Comparison of ENCODE assay signal across 24 cellular contexts in genomic region chr6:138234363-138234762, GRCh38. TPM values are rescaled to one million over a fixed set of nuclear protein-coding genes. Genes with fewer than 3 reads are reported as not detected.
"Had no signal": no experiment of that assay in that cellular context is flagged by ENCODE, and none has a peak within 500 bp of the region (broad histone marks: within the 10 kb centered on the region; RNA-seq: fewer than 3 reads in every experiment).

No MANE protein-coding gene starts in this region.

- H3K9me3 Mint-ChIP-seq: activated CD4-positive, alpha-beta memory T cell treated with anti-CD3 and anti-CD28 coated beads, Interleukin-2, amount 10 ng/mL, durations not matched to agents 7 days and 5 days; activated naive CD4-positive, alpha-beta T cell treated with anti-CD3 and anti-CD28 coated beads, Interleukin-2, amount 50 U/mL, for 24 hours; activated T-cell treated with anti-CD3 and anti-CD28 coated beads, Interleukin-2, amount 50 U/mL, for 24 hours; mesothelial cell of epicardium; stimulated activated memory B cell treated with anti-CD40 and anti-IgM and Interleukin-4, amounts not matched to agents 10 μg/mL and 1 μg/mL and 100 μg/mL, for 72 hours; WTC11 had no signal

- H3K36me3 ChIP-seq: adrenal gland, lower lobe of right lung, sigmoid colon, thyroid gland, vagina had no signal

- H3K4me1 ChIP-seq: adrenal gland, psoas muscle, thyroid gland, vagina had no signal

- H3K4me3 Mint-ChIP-seq: activated CD4-positive, alpha-beta memory T cell treated with anti-CD3 and anti-CD28 coated beads, Interleukin-2, amount 10 ng/mL, durations not matched to agents 7 days and 5 days; activated naive CD4-positive, alpha-beta T cell treated with anti-CD3 and anti-CD28 coated beads, Interleukin-2, amount 50 U/mL, for 24 hours; activated T-cell treated with anti-CD3 and anti-CD28 coated beads, Interleukin-2, amount 50 U/mL, for 24 hours; mesothelial cell of epicardium; stimulated activated memory B cell treated with anti-CD40 and anti-IgM and Interleukin-4, amounts not matched to agents 10 μg/mL and 1 μg/mL and 100 μg/mL, for 72 hours; WTC11 had no signal

- ATAC-seq: lower lobe of right lung; psoas muscle; stimulated activated memory B cell treated with anti-CD40 and anti-IgM and Interleukin-4, amounts not matched to agents 10 μg/mL and 1 μg/mL and 100 μg/mL, for 72 hours; WTC11 had no signal

- H3K27ac ChIP-seq: coronary artery, lower lobe of right lung, psoas muscle, sigmoid colon, thyroid gland, vagina had no signal

- H3K4me1 Mint-ChIP-seq: activated CD4-positive, alpha-beta memory T cell treated with anti-CD3 and anti-CD28 coated beads, Interleukin-2, amount 10 ng/mL, durations not matched to agents 7 days and 5 days; activated naive CD4-positive, alpha-beta T cell treated with anti-CD3 and anti-CD28 coated beads, Interleukin-2, amount 50 U/mL, for 24 hours had no signal

- H3K36me3 Mint-ChIP-seq: activated naive CD4-positive, alpha-beta T cell treated with anti-CD3 and anti-CD28 coated beads, Interleukin-2, amount 50 U/mL, for 24 hours; mesothelial cell of epicardium; stimulated activated memory B cell treated with anti-CD40 and anti-IgM and Interleukin-4, amounts not matched to agents 10 μg/mL and 1 μg/mL and 100 μg/mL, for 72 hours; WTC11 had no signal

- H3K4me3 ChIP-seq: adrenal gland, coronary artery, lower lobe of right lung, psoas muscle, sigmoid colon, thyroid gland, vagina had no signal

- H3K9me3 ChIP-seq: adrenal gland, lower lobe of right lung, psoas muscle, sigmoid colon, thyroid gland, vagina had no signal

- DNase-seq: activated CD4-positive, alpha-beta memory T cell treated with anti-CD3 and anti-CD28 coated beads, Interleukin-2, amount 10 ng/mL, durations not matched to agents 7 days and 5 days; activated CD4-positive, alpha-beta T cell treated with anti-CD3 and anti-CD28 coated beads for 4 hours; activated effector memory CD4-positive, alpha-beta T cell treated with Interleukin-2 at 50 U/mL for 16 hours; activated T-cell treated with anti-CD3 and anti-CD28 coated beads, Interleukin-2, amount 50 U/mL, for 24 hours; adrenal gland; central memory CD4-positive, alpha-beta T cell; head of caudate nucleus; left cardiac atrium; lower lobe of right lung; psoas muscle; sigmoid colon; stimulated activated CD4-positive, alpha-beta T cell treated with anti-CD3 and anti-CD28 coated beads, Interleukin-2, amount 100 ng/mL, for 48 hours; T-helper 2 cell; thyroid gland had no signal

- H3K27ac Mint-ChIP-seq: activated CD4-positive, alpha-beta memory T cell treated with anti-CD3 and anti-CD28 coated beads, Interleukin-2, amount 10 ng/mL, durations not matched to agents 7 days and 5 days; activated naive CD4-positive, alpha-beta T cell treated with anti-CD3 and anti-CD28 coated beads, Interleukin-2, amount 50 U/mL, for 24 hours; activated T-cell treated with anti-CD3 and anti-CD28 coated beads, Interleukin-2, amount 50 U/mL, for 24 hours; mesothelial cell of epicardium; stimulated activated memory B cell treated with anti-CD40 and anti-IgM and Interleukin-4, amounts not matched to agents 10 μg/mL and 1 μg/mL and 100 μg/mL, for 72 hours; WTC11 had no signal

- H3K27me3 ChIP-seq: sigmoid colon, thyroid gland, vagina had no signal

RNA-seq across cellular contexts. Expression of gene PBOV1, which starts 16.1 kb away (rescaled TPM):
- total RNA-seq: activated CD4-positive, alpha-beta memory T cell treated with anti-CD3 and anti-CD28 coated beads, Interleukin-2, amount 10 ng/mL, durations not matched to agents 7 days and 5 days; adrenal gland; fibroblast of lung; frontal cortex; left cardiac atrium; lower lobe of right lung; mesothelial cell of epicardium; myocyte; osteoblast; psoas muscle; sigmoid colon; thyroid gland; vagina; WTC11 had no signal
